Comparison of ENCODE assay signal across 19 cellular contexts in genomic region chr19:41422955-41423354, GRCh38. TPM values are rescaled to one million over a fixed set of nuclear protein-coding genes. Genes with fewer than 3 reads are reported as not detected.
A peak's percentile ranks its signal among the peaks of the same experiment; 100 is the strongest.
DNase-seq lines count a peak whose midpoint lies in the region; ATAC-seq, FAIRE-seq and TF ChIP-seq lines count a peak whose summit lies in the region.
"Had no signal": no experiment of that assay in that cellular context is flagged by ENCODE, and none has a peak within 500 bp of the region (broad histone marks: within the 10 kb centered on the region; RNA-seq: fewer than 3 reads in every experiment).

No MANE protein-coding gene starts in this region.

- no peak for TF ChIP-seq POLR2A in HepG2 (IDR thresholded peaks at IDR 0.05; ENCODE audit: insufficient read depth in 1 of 2, low read depth in 2 of 2, low read length in 2 of 2)
- no peak for TF ChIP-seq POLR2A in right lobe of liver (IDR thresholded peaks at IDR 0.05)

- TF ChIP-seq CTCF in HepG2 (CRISPR knock-in tag; IDR thresholded peaks at IDR 0.05) = no peak
- no peak for TF ChIP-seq CTCF in right lobe of liver (IDR thresholded peaks at IDR 0.05)
- TF ChIP-seq CTCF in RWPE1 (conservative IDR thresholded peaks at IDR 0.05; ENCODE audit: low read depth) = no peak
- no peak for TF ChIP-seq CTCF in neutrophil (IDR thresholded peaks at IDR 0.05)
- no peak for TF ChIP-seq CTCF in glutamatergic neuron (IDR thresholded peaks at IDR 0.05; ENCODE audit: partially characterized antibody, unreplicated experiment)

- POLR2A ChIA-PET in HepG2 (lab: Yijun Ruan, JAX) (interaction anchor here (2.9 kb wide), 1 partner anchor 17 kb away, joined by 18 read pairs; the partner anchor contains the start of gene DMAC2), RWPE1 (lab: Yijun Ruan, JAX; ENCODE audit: low non-redundant PET) (no interaction called here)

- H3K79me2 ChIP-seq in HepG2 (ENCODE audit: insufficient read depth, low read length) = no peaks in the 10 kb centered on the region

- no peak for TF ChIP-seq RAD21 in HepG2 (CRISPR knock-in tag; IDR thresholded peaks at IDR 0.05)

- peaks cover 36% of the 10 kb centered on the region for H3K4me1 ChIP-seq in HepG2 (ENCODE audit: insufficient read depth, low read length)
- H3K4me1 ChIP-seq in right lobe of liver = no peaks in the 10 kb centered on the region
- H3K4me1 ChIP-seq in neutrophil (ENCODE audit: control insufficient read depth in 1 of 2, insufficient read depth in 1 of 2, low read depth in 1 of 2, low read length in 1 of 2) = peaks cover 91 to 98% of the 10 kb centered on the region in 2 experiments
- H3K4me1 ChIP-seq: A549 had no signal

- peaks cover 8% of the 10 kb centered on the region for H3K9me3 Mint-ChIP-seq in glutamatergic neuron (ENCODE audit: unreplicated experiment)
- H3K9me3 Mint-ChIP-seq: CD8-positive, alpha-beta T cell had no signal

- H3K4me1 Mint-ChIP-seq in glutamatergic neuron (ENCODE audit: low read depth, unreplicated experiment) = peaks cover 7% of the 10 kb centered on the region

- TF ChIP-seq EP300 in HepG2 (IDR thresholded peaks at IDR 0.05; ENCODE audit: low read depth in 2 of 2, low read length in 2 of 2) (no peak), HepG2 (CRISPR knock-in tag; IDR thresholded peaks at IDR 0.05; ENCODE audit: borderline replicate concordance) (no peak)

- no peak for FAIRE-seq in HepG2 (lab: Jason Lieb, UNC)
- FAIRE-seq: A549, GM12878, GM18507, HTR-8/SVneo, K562 had no signal

- intact Hi-C loops in HepG2 (cut with micrococcal nuclease; ENCODE audit: unreplicated experiment) (no loop called here), right lobe of liver (cut with DNase I) (no loop called here)

- no peak overlapping the region for H3K9ac ChIP-seq in HepG2 (ENCODE audit: insufficient read depth, low read depth, low read length)
- H3K9ac ChIP-seq: GM23248 had no signal

- no peaks in the 10 kb centered on the region for H3K36me3 Mint-ChIP-seq in glutamatergic neuron (ENCODE audit: unreplicated experiment)

- no peak overlapping the region for H2AFZ ChIP-seq in HepG2 (ENCODE audit: low read length)
- H2AFZ ChIP-seq: GM23248 had no signal

- no peaks in the 10 kb centered on the region for H3K27me3 ChIP-seq in HepG2 (ENCODE audit: control insufficient read depth in 1 of 2, insufficient read depth in 2 of 2, low read length in 2 of 2)
- H3K27me3 ChIP-seq in right lobe of liver = no peaks in the 10 kb centered on the region
- no peaks in the 10 kb centered on the region for H3K27me3 ChIP-seq in neutrophil
- H3K27me3 ChIP-seq: BE2C had no signal

- 97% methylated on average over 12 of the region's 12 CpGs for WGBS in HepG2 (ENCODE audit: low lambda C conversion rate)
- WGBS in right lobe of liver (ENCODE audit: insufficient coverage, low coverage, low lambda C conversion rate, missing lambda C conversion rate) = 89% methylated on average over 10 of the region's 12 CpGs

- no peak overlapping the region for H3K4me2 ChIP-seq in HepG2 (ENCODE audit: low read depth, low read length)
- H3K4me2 ChIP-seq: A549 had no signal

- no peaks in the 10 kb centered on the region for H4K20me1 ChIP-seq in HepG2 (ENCODE audit: insufficient read depth, low read length)

- H3K36me3 ChIP-seq in HepG2 (replicated peaks in 1 of 2; ENCODE audit: control insufficient read depth in 1 of 2, insufficient read depth in 2 of 2, low read length in 2 of 2) (peaks cover 20 to 32% of the 10 kb centered on the region in 2 experiments; a peak in 4 of 5 replicates), right lobe of liver (peaks cover 0 to 63% (median 23%) of the 10 kb centered on the region in 4 donors), neutrophil (peaks cover 51% of the 10 kb centered on the region)

- H3K27ac ChIP-seq in HepG2 (ENCODE audit: extremely low read length, insufficient read depth, low read length) (no peak overlapping the region), right lobe of liver (no peak overlapping the region), RWPE1 (peak overlapping the region; percentile 96), neutrophil (peak overlapping the region; percentile 96)
- H3K27ac ChIP-seq: A549, C4-2B, GM23248 had no signal

- no peak for ATAC-seq in HepG2
- ATAC-seq in right lobe of liver = no peak
- ATAC-seq in HG02798 (IDR thresholded peaks at IDR 0.05; ENCODE audit: poor library complexity, unreplicated experiment) = no peak
- ATAC-seq: A549; CD8-positive, alpha-beta T cell; GM12878; K562 had no signal

- peaks cover 23% of the 10 kb centered on the region for H3K27me3 Mint-ChIP-seq in glutamatergic neuron (ENCODE audit: unreplicated experiment)

- CTCF ChIA-PET in HepG2 (lab: Yijun Ruan, JAX; ENCODE audit: low intra/inter-chr PET ratio, low total read pairs) = no interaction called here
- CTCF ChIA-PET in RWPE1 (lab: Yijun Ruan, JAX) = interaction anchor here (0.6 kb wide), 1 partner anchor 461 kb away, joined by 4 read pairs; no protein-coding TSS in a partner anchor

- no TSS peak for BruUV-seq in HepG2 (replicated peaks; lab: Mats Ljungman, UMichigan)

- in situ Hi-C loops in HepG2 (cut with HindIII; ENCODE audit: extremely low pct_ligation_motif_present, low pct_unique_long_range_greater_than_20kb) = no loop called here

- H3K9me3 ChIP-seq in HepG2 (ENCODE audit: low read length) (no peaks in the 10 kb centered on the region), right lobe of liver (no peaks in the 10 kb centered on the region), neutrophil (no peaks in the 10 kb centered on the region)
- H3K9me3 ChIP-seq: A549, BE2C had no signal

- no peak overlapping the region for H3K4me3 ChIP-seq in HepG2 (replicated peaks in 1 of 3; ENCODE audit: insufficient read depth in 1 of 3, low read depth in 2 of 3, low read length in 3 of 3)
- H3K4me3 ChIP-seq in right lobe of liver = no peak overlapping the region
- no peak overlapping the region for H3K4me3 ChIP-seq in neutrophil (ENCODE audit: low read depth in 1 of 2, low read length in 1 of 2)
- H3K4me3 ChIP-seq: A549, GM12878, GM23248, K562 had no signal

- no peak overlapping the region for H3K27ac Mint-ChIP-seq in glutamatergic neuron (ENCODE audit: unreplicated experiment)
- H3K27ac Mint-ChIP-seq: CD8-positive, alpha-beta T cell had no signal

- no peak for DNase-seq in HepG2 (ENCODE audit: low spot score)
- DNase-seq in right lobe of liver = no peak
- no peak for DNase-seq in RWPE1 (ENCODE audit: low spot score)
- no peak for DNase-seq in glutamatergic neuron
- DNase-seq: BE2C; CD8-positive, alpha-beta T cell; DMS79; GM23248; H7 had no signal

- H3K4me3 Mint-ChIP-seq in glutamatergic neuron (ENCODE audit: unreplicated experiment) = no peak overlapping the region
- H3K4me3 Mint-ChIP-seq: CD8-positive, alpha-beta T cell had no signal

RNA-seq across cellular contexts. Expression of gene B3GNT8, which starts 4.2 kb away (rescaled TPM):
- total RNA-seq in HepG2 (2016; rRNA removed; fragmentation: Illumina TruSeq; extraction: Trizol) = 1.9 and 2.3 TPM in 2 replicates
- 0.26 and 0.71 TPM in 2 replicates for total RNA-seq in HepG2 (2016; cell fraction: cytosol; rRNA removed; fragmentation: Illumina TruSeq; extraction: Trizol; ENCODE audit: low read depth)
- 1.4 and 1.9 TPM in 2 replicates for total RNA-seq in HepG2 (2016; cell fraction: insoluble cytoplasmic fraction; rRNA removed; fragmentation: Illumina TruSeq; extraction: Trizol)
- total RNA-seq in HepG2 (2016; cell fraction: membrane; rRNA removed; fragmentation: Illumina TruSeq; extraction: Trizol) = 0.90 and 1.1 TPM in 2 replicates
- 2.1 and 3.1 TPM in 2 replicates for total RNA-seq in HepG2 (2016; cell fraction: nucleus; rRNA removed; fragmentation: Illumina TruSeq; extraction: Trizol)
- 0.26 and 0.44 TPM in 2 replicates for polyA plus RNA-seq in HepG2 (2011; rRNA removed)
- 0.40 and 0.48 TPM in 2 replicates for polyA plus RNA-seq in HepG2 (2011; cell fraction: cytosol; rRNA removed)
- polyA plus RNA-seq in HepG2 (2011; cell fraction: nucleus; rRNA removed) = 0.54 and 1.00 TPM in 2 replicates
- 0.35 and 1.1 TPM in 2 replicates for polyA plus RNA-seq in HepG2 (2012)
- polyA plus RNA-seq in HepG2 (2016; cell fraction: cytosol; fragmentation: Illumina TruSeq; extraction: Trizol; ENCODE audit: low read depth) = 0.43 and 0.69 TPM in 2 replicates
- 0.58 and 1.1 TPM in 2 replicates for polyA plus RNA-seq in HepG2 (2016; cell fraction: insoluble cytoplasmic fraction; fragmentation: Illumina TruSeq; extraction: Trizol; ENCODE audit: low read depth)
- 0.34 and 0.42 TPM in 2 replicates for polyA plus RNA-seq in HepG2 (2016; cell fraction: membrane; fragmentation: Illumina TruSeq; extraction: Trizol; ENCODE audit: low read depth)
- polyA plus RNA-seq in HepG2 (2016; cell fraction: nucleus; fragmentation: Illumina TruSeq; extraction: Trizol; ENCODE audit: insufficient read depth, low read depth) = 2.2 and 3.1 TPM in 2 replicates
- polyA minus RNA-seq in HepG2 (2011; rRNA and poly(A)+ RNA removed; ENCODE audit: low replicate concordance) = 1.3 TPM in 1 of 2 replicates, not detected in the other
- polyA minus RNA-seq in HepG2 (2011; cell fraction: cytosol; rRNA and poly(A)+ RNA removed) = 1.1 TPM in 1 of 2 replicates, not detected in the other
- polyA minus RNA-seq in HepG2 (2011; cell fraction: nucleus; rRNA and poly(A)+ RNA removed) = 0.50 and 0.52 TPM in 2 replicates
- total RNA-seq in right lobe of liver = 1 to 10 TPM in 1 of 6 experiments, under 1 TPM in 5; 0.50 to 1.2 (median 0.63) TPM
- total RNA-seq in glutamatergic neuron (ENCODE audit: unreplicated experiment) = 15.9 TPM
- total RNA-seq: G401 had no signal
- polyA plus RNA-seq: A549 had no signal

RNA-seq across cellular contexts. Expression of gene DMAC2, which starts 16.8 kb away (rescaled TPM):
- total RNA-seq in HepG2 (2016; rRNA removed; fragmentation: Illumina TruSeq; extraction: Trizol) = 39.0 and 51.9 TPM in 2 replicates
- 10.2 and 12.0 TPM in 2 replicates for total RNA-seq in HepG2 (2016; cell fraction: cytosol; rRNA removed; fragmentation: Illumina TruSeq; extraction: Trizol; ENCODE audit: low read depth)
- 38.9 and 54.2 TPM in 2 replicates for total RNA-seq in HepG2 (2016; cell fraction: insoluble cytoplasmic fraction; rRNA removed; fragmentation: Illumina TruSeq; extraction: Trizol)
- total RNA-seq in HepG2 (2016; cell fraction: membrane; rRNA removed; fragmentation: Illumina TruSeq; extraction: Trizol) = 31.2 and 31.3 TPM in 2 replicates
- total RNA-seq in HepG2 (2016; cell fraction: nucleus; rRNA removed; fragmentation: Illumina TruSeq; extraction: Trizol) = 18.5 and 20.2 TPM in 2 replicates
- polyA plus RNA-seq in HepG2 (2011; rRNA removed) = 66.0 TPM in 2 replicates
- polyA plus RNA-seq in HepG2 (2011; cell fraction: cytosol; rRNA removed) = 76.3 and 90.6 TPM in 2 replicates
- polyA plus RNA-seq in HepG2 (2011; cell fraction: nucleus; rRNA removed) = 43.1 and 45.0 TPM in 2 replicates
- 39.8 and 45.8 TPM in 2 replicates for polyA plus RNA-seq in HepG2 (2012)
- polyA plus RNA-seq in HepG2 (2016; cell fraction: cytosol; fragmentation: Illumina TruSeq; extraction: Trizol; ENCODE audit: low read depth) = 16.8 TPM in 2 replicates
- polyA plus RNA-seq in HepG2 (2016; cell fraction: insoluble cytoplasmic fraction; fragmentation: Illumina TruSeq; extraction: Trizol; ENCODE audit: low read depth) = 69.0 and 74.8 TPM in 2 replicates
- polyA plus RNA-seq in HepG2 (2016; cell fraction: membrane; fragmentation: Illumina TruSeq; extraction: Trizol; ENCODE audit: low read depth) = 33.3 and 38.0 TPM in 2 replicates
- polyA plus RNA-seq in HepG2 (2016; cell fraction: nucleus; fragmentation: Illumina TruSeq; extraction: Trizol; ENCODE audit: insufficient read depth, low read depth) = 38.1 and 41.9 TPM in 2 replicates
- 51.2 and 105 TPM in 2 replicates for polyA minus RNA-seq in HepG2 (2011; rRNA and poly(A)+ RNA removed; ENCODE audit: low replicate concordance)
- 36.5 and 37.9 TPM in 2 replicates for polyA minus RNA-seq in HepG2 (2011; cell fraction: cytosol; rRNA and poly(A)+ RNA removed)
- 14.3 and 18.3 TPM in 2 replicates for polyA minus RNA-seq in HepG2 (2011; cell fraction: nucleus; rRNA and poly(A)+ RNA removed)
- total RNA-seq in right lobe of liver = 10 to 100 TPM; 18.9 to 30.5 (median 22.5) TPM
- total RNA-seq in glutamatergic neuron (ENCODE audit: unreplicated experiment) = 99.4 TPM

RNA-seq across cellular contexts. Expression of gene ERICH4, which starts 20.0 kb away (rescaled TPM):
- total RNA-seq in HepG2 (2016; rRNA removed; fragmentation: Illumina TruSeq; extraction: Trizol) = 0.64 and 1.0 TPM in 2 replicates
- 0.26 and 0.71 TPM in 2 replicates for total RNA-seq in HepG2 (2016; cell fraction: cytosol; rRNA removed; fragmentation: Illumina TruSeq; extraction: Trizol; ENCODE audit: low read depth)
- 0.84 and 1.5 TPM in 2 replicates for total RNA-seq in HepG2 (2016; cell fraction: insoluble cytoplasmic fraction; rRNA removed; fragmentation: Illumina TruSeq; extraction: Trizol)
- total RNA-seq in HepG2 (2016; cell fraction: membrane; rRNA removed; fragmentation: Illumina TruSeq; extraction: Trizol) = 0.34 and 0.53 TPM in 2 replicates
- total RNA-seq in HepG2 (2016; cell fraction: nucleus; rRNA removed; fragmentation: Illumina TruSeq; extraction: Trizol) = 0.59 TPM in 1 of 2 replicates, not detected in the other
- 0.38 and 0.40 TPM in 2 replicates for polyA plus RNA-seq in HepG2 (2011; rRNA removed)
- polyA plus RNA-seq in HepG2 (2011; cell fraction: cytosol; rRNA removed) = 0.13 and 0.49 TPM in 2 replicates
- 0.21 TPM in 1 of 2 replicates, not detected in the other for polyA plus RNA-seq in HepG2 (2011; cell fraction: nucleus; rRNA removed)
- 1.1 and 2.3 TPM in 2 replicates for polyA plus RNA-seq in HepG2 (2012)
- polyA plus RNA-seq in HepG2 (2016; cell fraction: cytosol; fragmentation: Illumina TruSeq; extraction: Trizol; ENCODE audit: low read depth) = 0.52 and 0.62 TPM in 2 replicates
- 1.4 and 1.7 TPM in 2 replicates for polyA plus RNA-seq in HepG2 (2016; cell fraction: insoluble cytoplasmic fraction; fragmentation: Illumina TruSeq; extraction: Trizol; ENCODE audit: low read depth)
- polyA plus RNA-seq in HepG2 (2016; cell fraction: membrane; fragmentation: Illumina TruSeq; extraction: Trizol; ENCODE audit: low read depth) = 0.61 and 0.69 TPM in 2 replicates
- 0.55 and 0.89 TPM in 2 replicates for polyA plus RNA-seq in HepG2 (2016; cell fraction: nucleus; fragmentation: Illumina TruSeq; extraction: Trizol; ENCODE audit: insufficient read depth, low read depth)
- not detected in 2 replicates for polyA minus RNA-seq in HepG2 (2011; rRNA and poly(A)+ RNA removed; ENCODE audit: low replicate concordance)
- not detected in 2 replicates for polyA minus RNA-seq in HepG2 (2011; cell fraction: cytosol; rRNA and poly(A)+ RNA removed)
- 0.52 TPM in 1 of 2 replicates, not detected in the other for polyA minus RNA-seq in HepG2 (2011; cell fraction: nucleus; rRNA and poly(A)+ RNA removed)
- not detected for total RNA-seq in right lobe of liver
- total RNA-seq in glutamatergic neuron (ENCODE audit: unreplicated experiment) = not detected
- total RNA-seq: CD8-positive, alpha-beta T cell; G401; GM12878; GM23248; H7; K562 had no signal
- polyA plus RNA-seq: AG04450, GM12878, GM23248, K562 had no signal

RNA-seq across cellular contexts. Expression of gene BCKDHA, which starts 25.3 kb away (rescaled TPM):
- total RNA-seq in HepG2 (2016; rRNA removed; fragmentation: Illumina TruSeq; extraction: Trizol) (9.7 and 11.8 TPM in 2 replicates), right lobe of liver (10 to 100 TPM; 32.1 to 68.7 (median 48.9) TPM), glutamatergic neuron (ENCODE audit: unreplicated experiment) (11.0 TPM)
- total RNA-seq in HepG2 (2016; cell fraction: cytosol; rRNA removed; fragmentation: Illumina TruSeq; extraction: Trizol; ENCODE audit: low read depth) = 1.5 TPM in 2 replicates
- total RNA-seq in HepG2 (2016; cell fraction: insoluble cytoplasmic fraction; rRNA removed; fragmentation: Illumina TruSeq; extraction: Trizol) = 6.9 and 10.5 TPM in 2 replicates
- 3.3 and 4.5 TPM in 2 replicates for total RNA-seq in HepG2 (2016; cell fraction: membrane; rRNA removed; fragmentation: Illumina TruSeq; extraction: Trizol)
- total RNA-seq in HepG2 (2016; cell fraction: nucleus; rRNA removed; fragmentation: Illumina TruSeq; extraction: Trizol) = 6.1 and 7.1 TPM in 2 replicates
- 31.3 and 31.5 TPM in 2 replicates for polyA plus RNA-seq in HepG2 (2011; rRNA removed)
- 20.9 and 32.3 TPM in 2 replicates for polyA plus RNA-seq in HepG2 (2011; cell fraction: cytosol; rRNA removed)
- polyA plus RNA-seq in HepG2 (2011; cell fraction: nucleus; rRNA removed) = 30.6 and 39.7 TPM in 2 replicates
- 10.5 and 13.8 TPM in 2 replicates for polyA plus RNA-seq in HepG2 (2012)
- 1.6 and 2.5 TPM in 2 replicates for polyA plus RNA-seq in HepG2 (2016; cell fraction: cytosol; fragmentation: Illumina TruSeq; extraction: Trizol; ENCODE audit: low read depth)
- polyA plus RNA-seq in HepG2 (2016; cell fraction: insoluble cytoplasmic fraction; fragmentation: Illumina TruSeq; extraction: Trizol; ENCODE audit: low read depth) = 5.8 and 6.3 TPM in 2 replicates
- 2.1 and 3.5 TPM in 2 replicates for polyA plus RNA-seq in HepG2 (2016; cell fraction: membrane; fragmentation: Illumina TruSeq; extraction: Trizol; ENCODE audit: low read depth)
- polyA plus RNA-seq in HepG2 (2016; cell fraction: nucleus; fragmentation: Illumina TruSeq; extraction: Trizol; ENCODE audit: insufficient read depth, low read depth) = 3.7 and 7.6 TPM in 2 replicates
- polyA minus RNA-seq in HepG2 (2011; rRNA and poly(A)+ RNA removed; ENCODE audit: low replicate concordance) = 19.1 and 44.4 TPM in 2 replicates
- 23.0 and 29.5 TPM in 2 replicates for polyA minus RNA-seq in HepG2 (2011; cell fraction: cytosol; rRNA and poly(A)+ RNA removed)
- polyA minus RNA-seq in HepG2 (2011; cell fraction: nucleus; rRNA and poly(A)+ RNA removed) = 11.6 and 11.8 TPM in 2 replicates

RNA-seq across cellular contexts. Expression of gene EXOSC5, which starts 25.8 kb away (rescaled TPM):
- total RNA-seq in HepG2 (2016; rRNA removed; fragmentation: Illumina TruSeq; extraction: Trizol) (23.6 and 24.1 TPM in 2 replicates), right lobe of liver (10 to 100 TPM in 5 of 6 experiments, 1 to 10 TPM in 1; 6.1 to 26.6 (median 14.1) TPM), glutamatergic neuron (ENCODE audit: unreplicated experiment) (18.2 TPM)
- 7.1 TPM in 2 replicates for total RNA-seq in HepG2 (2016; cell fraction: cytosol; rRNA removed; fragmentation: Illumina TruSeq; extraction: Trizol; ENCODE audit: low read depth)
- total RNA-seq in HepG2 (2016; cell fraction: insoluble cytoplasmic fraction; rRNA removed; fragmentation: Illumina TruSeq; extraction: Trizol) = 22.9 and 25.3 TPM in 2 replicates
- 5.9 and 7.1 TPM in 2 replicates for total RNA-seq in HepG2 (2016; cell fraction: membrane; rRNA removed; fragmentation: Illumina TruSeq; extraction: Trizol)
- total RNA-seq in HepG2 (2016; cell fraction: nucleus; rRNA removed; fragmentation: Illumina TruSeq; extraction: Trizol) = 11.1 and 12.5 TPM in 2 replicates
- 26.5 and 31.5 TPM in 2 replicates for polyA plus RNA-seq in HepG2 (2011; rRNA removed)
- 28.1 and 37.8 TPM in 2 replicates for polyA plus RNA-seq in HepG2 (2011; cell fraction: cytosol; rRNA removed)
- 19.3 and 20.0 TPM in 2 replicates for polyA plus RNA-seq in HepG2 (2011; cell fraction: nucleus; rRNA removed)
- polyA plus RNA-seq in HepG2 (2012) = 19.0 and 33.9 TPM in 2 replicates
- polyA plus RNA-seq in HepG2 (2016; cell fraction: cytosol; fragmentation: Illumina TruSeq; extraction: Trizol; ENCODE audit: low read depth) = 4.5 and 5.0 TPM in 2 replicates
- 23.1 and 25.5 TPM in 2 replicates for polyA plus RNA-seq in HepG2 (2016; cell fraction: insoluble cytoplasmic fraction; fragmentation: Illumina TruSeq; extraction: Trizol; ENCODE audit: low read depth)
- polyA plus RNA-seq in HepG2 (2016; cell fraction: membrane; fragmentation: Illumina TruSeq; extraction: Trizol; ENCODE audit: low read depth) = 3.8 and 5.4 TPM in 2 replicates
- 17.4 and 17.8 TPM in 2 replicates for polyA plus RNA-seq in HepG2 (2016; cell fraction: nucleus; fragmentation: Illumina TruSeq; extraction: Trizol; ENCODE audit: insufficient read depth, low read depth)
- 18.9 and 21.9 TPM in 2 replicates for polyA minus RNA-seq in HepG2 (2011; rRNA and poly(A)+ RNA removed; ENCODE audit: low replicate concordance)
- polyA minus RNA-seq in HepG2 (2011; cell fraction: cytosol; rRNA and poly(A)+ RNA removed) = 11.7 and 13.1 TPM in 2 replicates
- polyA minus RNA-seq in HepG2 (2011; cell fraction: nucleus; rRNA and poly(A)+ RNA removed) = 7.5 and 9.0 TPM in 2 replicates

Comparison
In these comparisons a context has a peak if more than half of its experiments do, and no peak if none do; other contexts are left out.
1. H3K27ac ChIP-seq: peak in RWPE1 (single experiment) and neutrophil (single experiment); none in HepG2 (single experiment) and right lobe of liver (0 of 3).